ENCODE assay signal across 1 cellular context in the genomic region with DNA sequence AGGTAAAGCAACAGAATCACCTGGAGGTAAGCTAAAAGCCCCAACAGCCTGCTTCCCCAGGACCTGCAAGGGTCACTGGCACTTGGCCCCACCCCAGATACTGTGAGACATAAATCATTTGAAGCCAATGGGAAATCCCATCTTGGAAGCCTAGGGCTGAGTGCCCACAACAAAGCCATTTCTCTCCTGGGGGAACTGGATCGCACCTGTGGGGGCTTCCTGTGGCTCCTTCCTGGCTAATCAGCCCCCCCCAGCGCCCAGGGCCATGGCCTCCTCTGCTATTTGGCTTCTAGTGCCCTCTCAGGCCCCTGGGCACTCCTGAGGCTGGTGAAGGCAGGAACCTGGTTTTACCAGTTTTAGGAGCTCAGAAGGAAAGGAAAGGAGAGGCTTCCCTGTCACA.
TF ChIP-seq lines count a peak whose summit lies in the region.

No MANE protein-coding gene starts in this region.

TF ChIP-seq in GM23338, 12 proteins besides CTCF, POLR2A, EP300 and RAD21 (continued from another document):
- TF ChIP-seq, protein P1, sequence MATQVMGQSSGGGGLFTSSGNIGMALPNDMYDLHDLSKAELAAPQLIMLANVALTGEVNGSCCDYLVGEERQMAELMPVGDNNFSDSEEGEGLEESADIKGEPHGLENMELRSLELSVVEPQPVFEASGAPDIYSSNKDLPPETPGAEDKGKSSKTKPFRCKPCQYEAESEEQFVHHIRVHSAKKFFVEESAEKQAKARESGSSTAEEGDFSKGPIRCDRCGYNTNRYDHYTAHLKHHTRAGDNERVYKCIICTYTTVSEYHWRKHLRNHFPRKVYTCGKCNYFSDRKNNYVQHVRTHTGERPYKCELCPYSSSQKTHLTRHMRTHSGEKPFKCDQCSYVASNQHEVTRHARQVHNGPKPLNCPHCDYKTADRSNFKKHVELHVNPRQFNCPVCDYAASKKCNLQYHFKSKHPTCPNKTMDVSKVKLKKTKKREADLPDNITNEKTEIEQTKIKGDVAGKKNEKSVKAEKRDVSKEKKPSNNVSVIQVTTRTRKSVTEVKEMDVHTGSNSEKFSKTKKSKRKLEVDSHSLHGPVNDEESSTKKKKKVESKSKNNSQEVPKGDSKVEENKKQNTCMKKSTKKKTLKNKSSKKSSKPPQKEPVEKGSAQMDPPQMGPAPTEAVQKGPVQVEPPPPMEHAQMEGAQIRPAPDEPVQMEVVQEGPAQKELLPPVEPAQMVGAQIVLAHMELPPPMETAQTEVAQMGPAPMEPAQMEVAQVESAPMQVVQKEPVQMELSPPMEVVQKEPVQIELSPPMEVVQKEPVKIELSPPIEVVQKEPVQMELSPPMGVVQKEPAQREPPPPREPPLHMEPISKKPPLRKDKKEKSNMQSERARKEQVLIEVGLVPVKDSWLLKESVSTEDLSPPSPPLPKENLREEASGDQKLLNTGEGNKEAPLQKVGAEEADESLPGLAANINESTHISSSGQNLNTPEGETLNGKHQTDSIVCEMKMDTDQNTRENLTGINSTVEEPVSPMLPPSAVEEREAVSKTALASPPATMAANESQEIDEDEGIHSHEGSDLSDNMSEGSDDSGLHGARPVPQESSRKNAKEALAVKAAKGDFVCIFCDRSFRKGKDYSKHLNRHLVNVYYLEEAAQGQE (IDR thresholded peaks at IDR 0.05; ENCODE audit: unreplicated experiment), result no peak
- TF ChIP-seq, protein P2, sequence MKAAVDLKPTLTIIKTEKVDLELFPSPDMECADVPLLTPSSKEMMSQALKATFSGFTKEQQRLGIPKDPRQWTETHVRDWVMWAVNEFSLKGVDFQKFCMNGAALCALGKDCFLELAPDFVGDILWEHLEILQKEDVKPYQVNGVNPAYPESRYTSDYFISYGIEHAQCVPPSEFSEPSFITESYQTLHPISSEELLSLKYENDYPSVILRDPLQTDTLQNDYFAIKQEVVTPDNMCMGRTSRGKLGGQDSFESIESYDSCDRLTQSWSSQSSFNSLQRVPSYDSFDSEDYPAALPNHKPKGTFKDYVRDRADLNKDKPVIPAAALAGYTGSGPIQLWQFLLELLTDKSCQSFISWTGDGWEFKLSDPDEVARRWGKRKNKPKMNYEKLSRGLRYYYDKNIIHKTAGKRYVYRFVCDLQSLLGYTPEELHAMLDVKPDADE (IDR thresholded peaks at IDR 0.05), result no peak
- TF ChIP-seq EZH2phosphoT487 (IDR thresholded peaks at IDR 0.05; ENCODE audit: unreplicated experiment) (no peak), POLR2AphosphoS5 (IDR thresholded peaks at IDR 0.05; ENCODE audit: low read depth) (no peak), EZH2 (IDR thresholded peaks at IDR 0.05; ENCODE audit: low read depth, unreplicated experiment) (no peak), CREB1 (CRISPR knock-in tag; IDR thresholded peaks at IDR 0.05; ENCODE audit: low read depth) (no peak)
- TF ChIP-seq, protein P3, sequence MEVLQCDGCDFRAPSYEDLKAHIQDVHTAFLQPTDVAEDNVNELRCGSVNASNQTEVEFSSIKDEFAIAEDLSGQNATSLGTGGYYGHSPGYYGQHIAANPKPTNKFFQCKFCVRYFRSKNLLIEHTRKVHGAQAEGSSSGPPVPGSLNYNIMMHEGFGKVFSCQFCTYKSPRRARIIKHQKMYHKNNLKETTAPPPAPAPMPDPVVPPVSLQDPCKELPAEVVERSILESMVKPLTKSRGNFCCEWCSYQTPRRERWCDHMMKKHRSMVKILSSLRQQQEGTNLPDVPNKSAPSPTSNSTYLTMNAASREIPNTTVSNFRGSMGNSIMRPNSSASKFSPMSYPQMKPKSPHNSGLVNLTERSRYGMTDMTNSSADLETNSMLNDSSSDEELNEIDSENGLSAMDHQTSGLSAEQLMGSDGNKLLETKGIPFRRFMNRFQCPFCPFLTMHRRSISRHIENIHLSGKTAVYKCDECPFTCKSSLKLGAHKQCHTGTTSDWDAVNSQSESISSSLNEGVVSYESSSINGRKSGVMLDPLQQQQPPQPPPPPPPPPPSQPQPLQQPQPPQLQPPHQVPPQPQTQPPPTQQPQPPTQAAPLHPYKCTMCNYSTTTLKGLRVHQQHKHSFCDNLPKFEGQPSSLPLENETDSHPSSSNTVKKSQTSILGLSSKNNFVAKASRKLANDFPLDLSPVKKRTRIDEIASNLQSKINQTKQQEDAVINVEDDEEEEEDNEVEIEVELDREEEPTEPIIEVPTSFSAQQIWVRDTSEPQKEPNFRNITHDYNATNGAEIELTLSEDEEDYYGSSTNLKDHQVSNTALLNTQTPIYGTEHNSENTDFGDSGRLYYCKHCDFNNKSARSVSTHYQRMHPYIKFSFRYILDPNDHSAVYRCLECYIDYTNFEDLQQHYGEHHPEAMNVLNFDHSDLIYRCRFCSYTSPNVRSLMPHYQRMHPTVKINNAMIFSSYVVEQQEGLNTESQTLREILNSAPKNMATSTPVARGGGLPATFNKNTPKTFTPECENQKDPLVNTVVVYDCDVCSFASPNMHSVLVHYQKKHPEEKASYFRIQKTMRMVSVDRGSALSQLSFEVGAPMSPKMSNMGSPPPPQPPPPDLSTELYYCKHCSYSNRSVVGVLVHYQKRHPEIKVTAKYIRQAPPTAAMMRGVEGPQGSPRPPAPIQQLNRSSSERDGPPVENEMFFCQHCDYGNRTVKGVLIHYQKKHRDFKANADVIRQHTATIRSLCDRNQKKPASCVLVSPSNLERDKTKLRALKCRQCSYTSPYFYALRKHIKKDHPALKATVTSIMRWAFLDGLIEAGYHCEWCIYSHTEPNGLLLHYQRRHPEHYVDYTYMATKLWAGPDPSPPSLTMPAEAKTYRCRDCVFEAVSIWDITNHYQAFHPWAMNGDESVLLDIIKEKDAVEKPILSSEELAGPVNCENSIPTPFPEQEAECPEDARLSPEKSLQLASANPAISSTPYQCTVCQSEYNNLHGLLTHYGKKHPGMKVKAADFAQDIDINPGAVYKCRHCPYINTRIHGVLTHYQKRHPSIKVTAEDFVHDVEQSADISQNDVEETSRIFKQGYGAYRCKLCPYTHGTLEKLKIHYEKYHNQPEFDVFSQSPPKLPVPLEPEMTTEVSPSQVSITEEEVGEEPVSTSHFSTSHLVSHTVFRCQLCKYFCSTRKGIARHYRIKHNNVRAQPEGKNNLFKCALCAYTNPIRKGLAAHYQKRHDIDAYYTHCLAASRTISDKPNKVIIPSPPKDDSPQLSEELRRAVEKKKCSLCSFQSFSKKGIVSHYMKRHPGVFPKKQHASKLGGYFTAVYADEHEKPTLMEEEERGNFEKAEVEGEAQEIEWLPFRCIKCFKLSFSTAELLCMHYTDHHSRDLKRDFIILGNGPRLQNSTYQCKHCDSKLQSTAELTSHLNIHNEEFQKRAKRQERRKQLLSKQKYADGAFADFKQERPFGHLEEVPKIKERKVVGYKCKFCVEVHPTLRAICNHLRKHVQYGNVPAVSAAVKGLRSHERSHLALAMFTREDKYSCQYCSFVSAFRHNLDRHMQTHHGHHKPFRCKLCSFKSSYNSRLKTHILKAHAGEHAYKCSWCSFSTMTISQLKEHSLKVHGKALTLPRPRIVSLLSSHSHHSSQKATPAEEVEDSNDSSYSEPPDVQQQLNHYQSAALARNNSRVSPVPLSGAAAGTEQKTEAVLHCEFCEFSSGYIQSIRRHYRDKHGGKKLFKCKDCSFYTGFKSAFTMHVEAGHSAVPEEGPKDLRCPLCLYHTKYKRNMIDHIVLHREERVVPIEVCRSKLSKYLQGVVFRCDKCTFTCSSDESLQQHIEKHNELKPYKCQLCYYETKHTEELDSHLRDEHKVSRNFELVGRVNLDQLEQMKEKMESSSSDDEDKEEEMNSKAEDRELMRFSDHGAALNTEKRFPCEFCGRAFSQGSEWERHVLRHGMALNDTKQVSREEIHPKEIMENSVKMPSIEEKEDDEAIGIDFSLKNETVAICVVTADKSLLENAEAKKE (CRISPR knock-in tag; IDR thresholded peaks at IDR 0.05), result no peak
